1 cellular context compared by ENCODE assay signal in the genomic region with DNA sequence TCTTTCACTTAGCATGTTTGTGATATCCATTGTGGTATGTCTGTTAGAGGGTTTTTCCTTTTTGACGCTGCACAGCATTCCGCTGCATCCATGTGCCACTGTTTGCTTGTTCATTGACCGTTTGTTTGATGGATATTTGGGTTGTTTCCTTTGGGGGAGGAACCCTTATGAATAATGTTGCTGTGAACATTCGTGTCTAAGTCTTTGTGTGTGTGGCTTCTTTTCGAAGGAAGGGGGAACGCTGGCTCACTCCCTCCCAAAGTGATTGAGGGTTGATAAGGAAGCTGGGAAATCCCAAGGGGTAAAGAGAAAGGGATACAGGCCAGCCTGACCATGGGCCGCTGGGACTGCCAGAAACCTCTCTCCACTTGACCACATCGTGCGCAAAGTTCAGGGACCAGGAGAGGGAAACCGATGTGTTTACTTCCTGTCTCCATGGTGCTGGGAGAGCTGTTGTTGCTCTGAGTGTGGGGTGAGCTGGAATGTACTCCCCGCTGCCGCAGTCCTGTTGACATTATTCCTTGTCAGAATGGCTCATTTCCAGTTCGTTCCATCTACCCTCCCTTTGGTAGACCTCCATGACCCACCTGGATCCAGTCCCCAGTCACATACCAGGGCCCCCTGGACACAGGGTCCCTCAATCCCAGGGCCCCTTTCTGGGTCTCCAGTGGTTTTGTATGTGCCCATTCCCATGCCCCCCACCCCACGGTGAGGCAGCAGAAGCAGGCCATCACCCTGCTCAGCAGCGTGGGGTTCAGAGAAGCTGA.
A peak's percentile ranks its signal among the peaks of the same experiment; 100 is the strongest.
TF ChIP-seq lines count a peak whose summit lies in the region.

No MANE protein-coding gene starts in this region.

TF ChIP-seq in HepG2, 621 proteins besides CTCF, POLR2A, EP300 and RAD21 (continued from another document and continues in another):
- peak; percentile 86; the same call in 1 of the 2 replicates for TF ChIP-seq ZNF710 (CRISPR knock-in tag; IDR thresholded peaks at IDR 0.05; ENCODE audit: borderline replicate concordance)
- no peak for TF ChIP-seq ZNF549 (CRISPR knock-in tag; IDR thresholded peaks at IDR 0.05)
- no peak; the same call in 1 of the 2 replicates for TF ChIP-seq MLXIP (CRISPR knock-in tag; IDR thresholded peaks at IDR 0.05; ENCODE audit: borderline replicate concordance)
- TF ChIP-seq ZNF749 (CRISPR knock-in tag; IDR thresholded peaks at IDR 0.05; ENCODE audit: borderline replicate concordance) = no peak
- TF ChIP-seq, protein P1, sequence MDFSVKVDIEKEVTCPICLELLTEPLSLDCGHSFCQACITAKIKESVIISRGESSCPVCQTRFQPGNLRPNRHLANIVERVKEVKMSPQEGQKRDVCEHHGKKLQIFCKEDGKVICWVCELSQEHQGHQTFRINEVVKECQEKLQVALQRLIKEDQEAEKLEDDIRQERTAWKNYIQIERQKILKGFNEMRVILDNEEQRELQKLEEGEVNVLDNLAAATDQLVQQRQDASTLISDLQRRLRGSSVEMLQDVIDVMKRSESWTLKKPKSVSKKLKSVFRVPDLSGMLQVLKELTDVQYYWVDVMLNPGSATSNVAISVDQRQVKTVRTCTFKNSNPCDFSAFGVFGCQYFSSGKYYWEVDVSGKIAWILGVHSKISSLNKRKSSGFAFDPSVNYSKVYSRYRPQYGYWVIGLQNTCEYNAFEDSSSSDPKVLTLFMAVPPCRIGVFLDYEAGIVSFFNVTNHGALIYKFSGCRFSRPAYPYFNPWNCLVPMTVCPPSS (IDR thresholded peaks at IDR 0.05) = no peak
- peak; percentile 38; the same call in 1 of the 2 replicates for TF ChIP-seq FOSL1 (CRISPR knock-in tag; IDR thresholded peaks at IDR 0.05; ENCODE audit: borderline replicate concordance)
- no peak for TF ChIP-seq NFE2L1 (CRISPR knock-in tag; IDR thresholded peaks at IDR 0.05; ENCODE audit: borderline replicate concordance)
- TF ChIP-seq, protein P2, sequence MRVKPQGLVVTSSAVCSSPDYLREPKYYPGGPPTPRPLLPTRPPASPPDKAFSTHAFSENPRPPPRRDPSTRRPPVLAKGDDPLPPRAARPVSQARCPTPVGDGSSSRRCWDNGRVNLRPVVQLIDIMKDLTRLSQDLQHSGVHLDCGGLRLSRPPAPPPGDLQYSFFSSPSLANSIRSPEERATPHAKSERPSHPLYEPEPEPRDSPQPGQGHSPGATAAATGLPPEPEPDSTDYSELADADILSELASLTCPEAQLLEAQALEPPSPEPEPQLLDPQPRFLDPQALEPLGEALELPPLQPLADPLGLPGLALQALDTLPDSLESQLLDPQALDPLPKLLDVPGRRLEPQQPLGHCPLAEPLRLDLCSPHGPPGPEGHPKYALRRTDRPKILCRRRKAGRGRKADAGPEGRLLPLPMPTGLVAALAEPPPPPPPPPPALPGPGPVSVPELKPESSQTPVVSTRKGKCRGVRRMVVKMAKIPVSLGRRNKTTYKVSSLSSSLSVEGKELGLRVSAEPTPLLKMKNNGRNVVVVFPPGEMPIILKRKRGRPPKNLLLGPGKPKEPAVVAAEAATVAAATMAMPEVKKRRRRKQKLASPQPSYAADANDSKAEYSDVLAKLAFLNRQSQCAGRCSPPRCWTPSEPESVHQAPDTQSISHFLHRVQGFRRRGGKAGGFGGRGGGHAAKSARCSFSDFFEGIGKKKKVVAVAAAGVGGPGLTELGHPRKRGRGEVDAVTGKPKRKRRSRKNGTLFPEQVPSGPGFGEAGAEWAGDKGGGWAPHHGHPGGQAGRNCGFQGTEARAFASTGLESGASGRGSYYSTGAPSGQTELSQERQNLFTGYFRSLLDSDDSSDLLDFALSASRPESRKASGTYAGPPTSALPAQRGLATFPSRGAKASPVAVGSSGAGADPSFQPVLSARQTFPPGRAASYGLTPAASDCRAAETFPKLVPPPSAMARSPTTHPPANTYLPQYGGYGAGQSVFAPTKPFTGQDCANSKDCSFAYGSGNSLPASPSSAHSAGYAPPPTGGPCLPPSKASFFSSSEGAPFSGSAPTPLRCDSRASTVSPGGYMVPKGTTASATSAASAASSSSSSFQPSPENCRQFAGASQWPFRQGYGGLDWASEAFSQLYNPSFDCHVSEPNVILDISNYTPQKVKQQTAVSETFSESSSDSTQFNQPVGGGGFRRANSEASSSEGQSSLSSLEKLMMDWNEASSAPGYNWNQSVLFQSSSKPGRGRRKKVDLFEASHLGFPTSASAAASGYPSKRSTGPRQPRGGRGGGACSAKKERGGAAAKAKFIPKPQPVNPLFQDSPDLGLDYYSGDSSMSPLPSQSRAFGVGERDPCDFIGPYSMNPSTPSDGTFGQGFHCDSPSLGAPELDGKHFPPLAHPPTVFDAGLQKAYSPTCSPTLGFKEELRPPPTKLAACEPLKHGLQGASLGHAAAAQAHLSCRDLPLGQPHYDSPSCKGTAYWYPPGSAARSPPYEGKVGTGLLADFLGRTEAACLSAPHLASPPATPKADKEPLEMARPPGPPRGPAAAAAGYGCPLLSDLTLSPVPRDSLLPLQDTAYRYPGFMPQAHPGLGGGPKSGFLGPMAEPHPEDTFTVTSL (CRISPR knock-in tag; IDR thresholded peaks at IDR 0.05; ENCODE audit: borderline replicate concordance) = peak; percentile 85
- TF ChIP-seq ZNF563 (CRISPR knock-in tag; IDR thresholded peaks at IDR 0.05) = 0 out of 2 replicates have a peak, but pooled peaks have one; percentile 28
- no peak for TF ChIP-seq SRSF9 (IDR thresholded peaks at IDR 0.05; ENCODE audit: borderline replicate concordance, insufficient read depth, low read depth, low read length, poor library complexity, severe bottlenecking)
- TF ChIP-seq BRCA1 (CRISPR knock-in tag; IDR thresholded peaks at IDR 0.05) = peak; percentile 94
- no peak for TF ChIP-seq ZMYM2 (CRISPR knock-in tag; IDR thresholded peaks at IDR 0.05)
- TF ChIP-seq ZNF33A (CRISPR knock-in tag; IDR thresholded peaks at IDR 0.05; ENCODE audit: borderline replicate concordance) = no peak
- TF ChIP-seq PREB (CRISPR knock-in tag; IDR thresholded peaks at IDR 0.05) = no peak
- no peak for TF ChIP-seq ZNF773 (CRISPR knock-in tag; IDR thresholded peaks at IDR 0.05; ENCODE audit: borderline replicate concordance)
- peak; percentile 82 for TF ChIP-seq ZNF296 (CRISPR knock-in tag; conservative IDR thresholded peaks at IDR 0.05)
- peak; percentile 97 for TF ChIP-seq HNF4A (CRISPR knock-in tag; IDR thresholded peaks at IDR 0.05)
- TF ChIP-seq ZNF30 (CRISPR knock-in tag; IDR thresholded peaks at IDR 0.05) = no peak
- TF ChIP-seq ZNF543 (CRISPR knock-in tag; IDR thresholded peaks at IDR 0.05) = no peak
- TF ChIP-seq, protein P3, sequence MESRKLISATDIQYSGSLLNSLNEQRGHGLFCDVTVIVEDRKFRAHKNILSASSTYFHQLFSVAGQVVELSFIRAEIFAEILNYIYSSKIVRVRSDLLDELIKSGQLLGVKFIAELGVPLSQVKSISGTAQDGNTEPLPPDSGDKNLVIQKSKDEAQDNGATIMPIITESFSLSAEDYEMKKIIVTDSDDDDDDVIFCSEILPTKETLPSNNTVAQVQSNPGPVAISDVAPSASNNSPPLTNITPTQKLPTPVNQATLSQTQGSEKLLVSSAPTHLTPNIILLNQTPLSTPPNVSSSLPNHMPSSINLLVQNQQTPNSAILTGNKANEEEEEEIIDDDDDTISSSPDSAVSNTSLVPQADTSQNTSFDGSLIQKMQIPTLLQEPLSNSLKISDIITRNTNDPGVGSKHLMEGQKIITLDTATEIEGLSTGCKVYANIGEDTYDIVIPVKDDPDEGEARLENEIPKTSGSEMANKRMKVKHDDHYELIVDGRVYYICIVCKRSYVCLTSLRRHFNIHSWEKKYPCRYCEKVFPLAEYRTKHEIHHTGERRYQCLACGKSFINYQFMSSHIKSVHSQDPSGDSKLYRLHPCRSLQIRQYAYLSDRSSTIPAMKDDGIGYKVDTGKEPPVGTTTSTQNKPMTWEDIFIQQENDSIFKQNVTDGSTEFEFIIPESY (CRISPR knock-in tag; IDR thresholded peaks at IDR 0.05) = peak; percentile 20; the same call in 1 of the 2 replicates
- peak; percentile 53; the same call in 1 of the 2 replicates for TF ChIP-seq TBX3 (IDR thresholded peaks at IDR 0.05; ENCODE audit: borderline replicate concordance)
- TF ChIP-seq ZNF891 (CRISPR knock-in tag; IDR thresholded peaks at IDR 0.05) = peak; percentile 31; the same call in 1 of the 2 replicates
- peak; percentile 76; the same call in 1 of the 2 replicates for TF ChIP-seq ZBTB34 (CRISPR knock-in tag; IDR thresholded peaks at IDR 0.05)
- TF ChIP-seq SNAPC2 (CRISPR knock-in tag; IDR thresholded peaks at IDR 0.05) = peak; percentile 91
- TF ChIP-seq ZHX2 (IDR thresholded peaks at IDR 0.05; ENCODE audit: low read depth) = peak; percentile 63; the same call in 1 of the 2 replicates
- no peak for TF ChIP-seq ZHX2 (CRISPR knock-in tag; IDR thresholded peaks at IDR 0.05; ENCODE audit: borderline replicate concordance)
- peak; percentile 84; the same call in 1 of the 2 replicates for TF ChIP-seq RNF2 (conservative IDR thresholded peaks at IDR 0.05; ENCODE audit: low read depth)
